Comparison of ENCODE assay signal across 1 cellular context in genomic region chr4:169440446-169440845, GRCh38.
TF ChIP-seq lines count a peak whose summit lies in the region.

No MANE protein-coding gene starts in this region.

TF ChIP-seq in GM12878, 131 proteins besides CTCF, POLR2A, EP300 and RAD21 (continued from another document):
- TF ChIP-seq CHD2 (IDR thresholded peaks at IDR 0.05; ENCODE audit: borderline replicate concordance, low read depth, low read length) (no peak), MXI1 (IDR thresholded peaks at IDR 0.05; ENCODE audit: low read depth, low read length) (no peak)
TF ChIP-seq in GM12878: peak in this region for 0.
